19 cellular contexts compared by ENCODE assay signal in the genomic region with DNA sequence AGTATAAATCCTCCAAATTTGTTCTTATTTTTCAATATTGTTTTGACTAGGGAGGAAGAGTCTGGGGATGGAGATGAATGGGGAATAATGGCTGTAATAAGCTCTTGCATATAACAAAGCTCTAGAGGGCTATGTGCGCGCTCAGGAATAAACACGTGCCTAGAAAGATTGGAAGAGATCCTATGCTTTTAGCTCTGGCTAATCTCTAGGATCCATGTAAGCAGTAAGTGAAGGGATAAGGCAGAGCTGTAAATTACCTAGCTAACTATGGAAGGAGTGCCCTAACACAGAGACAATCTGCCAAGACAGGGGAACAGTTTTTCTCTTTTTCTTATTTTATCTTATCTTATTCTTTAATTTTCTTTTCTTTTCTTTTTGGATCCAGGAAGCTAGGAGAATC. TPM values are rescaled to one million over a fixed set of nuclear protein-coding genes. Genes with fewer than 3 reads are reported as not detected.
DNase-seq lines count a peak whose midpoint lies in the region; TF ChIP-seq lines count a peak whose summit lies in the region.
"Had no signal": no experiment of that assay in that cellular context is flagged by ENCODE, and none has a peak within 500 bp of the region (broad histone marks: within the 10 kb centered on the region; RNA-seq: fewer than 3 reads in every experiment).

No MANE protein-coding gene starts in this region.

- H3K4me3 ChIP-seq in muscle layer of colon (ENCODE audit: low read depth in 1 of 2, low read length in 2 of 2) (no peak overlapping the region), sigmoid colon (no peak overlapping the region)
- H3K4me3 ChIP-seq: BLaER1 had no signal

- peaks cover 0 to 2% (median 0%) of the 10 kb centered on the region in 7 donors for H3K9me3 Mint-ChIP-seq in CD14-positive monocyte
- H3K9me3 Mint-ChIP-seq: CD4-positive, alpha-beta T cell; CD8-positive, alpha-beta T cell had no signal

- H3K4me1 ChIP-seq in muscle layer of colon (ENCODE audit: insufficient read depth, low read length) = peaks cover 3% of the 10 kb centered on the region
- H3K4me1 ChIP-seq in sigmoid colon = peaks cover 0 to 22% (median 7%) of the 10 kb centered on the region in 4 donors
- H3K4me1 ChIP-seq: BE2C, BLaER1, Caco-2 had no signal

- no peaks in the 10 kb centered on the region for H3K36me3 ChIP-seq in muscle layer of colon (ENCODE audit: insufficient read depth, low read length)
- no peaks in the 10 kb centered on the region for H3K36me3 ChIP-seq in sigmoid colon
- H3K36me3 ChIP-seq: BE2C, BLaER1 had no signal

- TF ChIP-seq CTCF in sigmoid colon (IDR thresholded peaks at IDR 0.05) (no peak), CD14-positive monocyte (IDR thresholded peaks at IDR 0.05) (no peak)

- H3K4me3 Mint-ChIP-seq in CD14-positive monocyte = no peak overlapping the region
- H3K4me3 Mint-ChIP-seq: CD4-positive, alpha-beta T cell; CD8-positive, alpha-beta T cell had no signal

- TF ChIP-seq EP300 in sigmoid colon (IDR thresholded peaks at IDR 0.05) = peak; percentile 41 to 76 (median 67)

- H3K27me3 Mint-ChIP-seq in CD14-positive monocyte (ENCODE audit: low read depth in 3 of 3) = peaks cover 4 to 15% (median 5%) of the 10 kb centered on the region in 3 donors

- intact Hi-C loops in sigmoid colon (cut with DNase I) (no loop called here), CD14-positive monocyte (cut with micrococcal nuclease) (loop anchor here (10.0 kb wide), 2 partner anchors 81 to 331 kb away; a partner anchor contains a TSS)

- TF ChIP-seq POLR2A in sigmoid colon (IDR thresholded peaks at IDR 0.05) = no peak

- no peaks in the 10 kb centered on the region for H3K36me3 Mint-ChIP-seq in CD14-positive monocyte
- H3K36me3 Mint-ChIP-seq: CD8-positive, alpha-beta T cell had no signal

- peak overlapping the region; percentile 72 for H3K27ac ChIP-seq in muscle layer of colon (ENCODE audit: low read depth, low read length)
- peak overlapping the region in 3 of 4 donors; percentile 50 to 75 (median 60) for H3K27ac ChIP-seq in sigmoid colon
- H3K27ac ChIP-seq: BLaER1 had no signal

- DNase-seq in NCI-H82 treated with DMSO at 0.1 percent for 48 hours (lab: John Stamatoyannopoulos, UW; ENCODE audit: unreplicated experiment) = peak; percentile 9
- no peak for DNase-seq in sigmoid colon
- no peak for DNase-seq in CD14-positive monocyte (ENCODE audit: low spot score)
- no peak for DNase-seq in NCI-H1436 (lab: John Stamatoyannopoulos, UW)
- no peak for DNase-seq in NCI-H128 (lab: John Stamatoyannopoulos, UW; ENCODE audit: unreplicated experiment)
- DNase-seq: 8988T; ACHN; BE2C; C1 segment of cervical spinal cord; Caco-2; Calu3; CD4-positive, alpha-beta T cell; CD8-positive, alpha-beta T cell; DMS79 treated with DMSO at 0.1 percent for 48 hours; GF-D8 had no signal

- H3K27me3 ChIP-seq in muscle layer of colon (ENCODE audit: control insufficient read depth in 1 of 2, insufficient read depth in 2 of 2, low read length in 2 of 2) (no peaks in the 10 kb centered on the region), sigmoid colon (no peaks in the 10 kb centered on the region)
- H3K27me3 ChIP-seq: BLaER1 had no signal

- no peak overlapping the region for H3K9ac ChIP-seq in muscle layer of colon (ENCODE audit: low read length)
- H3K9ac ChIP-seq: BLaER1 had no signal

- WGBS in sigmoid colon, 2 donors = 85 to 95% methylated on average over 3 of the region's 3 CpGs

- no peak overlapping the region for H3K27ac Mint-ChIP-seq in CD14-positive monocyte
- H3K27ac Mint-ChIP-seq: CD4-positive, alpha-beta T cell; CD8-positive, alpha-beta T cell had no signal

- H3K9me3 ChIP-seq in muscle layer of colon (ENCODE audit: low read length) = no peaks in the 10 kb centered on the region
- H3K9me3 ChIP-seq in sigmoid colon = no peaks in the 10 kb centered on the region
- H3K9me3 ChIP-seq: BE2C, BLaER1 had no signal

- no peaks in the 10 kb centered on the region for H3K4me1 Mint-ChIP-seq in CD14-positive monocyte

RNA-seq across cellular contexts. Expression of a gene that starts 21.6 kb away (rescaled TPM):
- total RNA-seq in sigmoid colon = not detected
- not detected for polyA plus RNA-seq in sigmoid colon
- polyA plus RNA-seq in CD14-positive monocyte = not detected
- total RNA-seq: A673; Caco-2; Calu3; CD4-positive, alpha-beta T cell; CD8-positive, alpha-beta T cell had no signal
- polyA plus RNA-seq: AG04450 had no signal

RNA-seq across cellular contexts. Expression of a gene that starts 54.5 kb away (rescaled TPM):
- total RNA-seq in sigmoid colon = under 1 TPM in 1 of 4 donors, not detected in 3; 0.68 TPM
- not detected for polyA plus RNA-seq in sigmoid colon
- not detected for polyA plus RNA-seq in CD14-positive monocyte
- total RNA-seq: A673; Caco-2; Calu3; CD4-positive, alpha-beta T cell; CD8-positive, alpha-beta T cell had no signal
- polyA plus RNA-seq: AG04450 had no signal
